Comparison of ENCODE assay signal across 16 cellular contexts in genomic region chr1:23910553-23911246, GRCh38. TPM values are rescaled to one million over a fixed set of nuclear protein-coding genes. Genes with fewer than 3 reads are reported as not detected.
DNase-seq lines count a peak whose midpoint lies in the region; ATAC-seq and TF ChIP-seq lines count a peak whose summit lies in the region.
"Had no signal": no experiment of that assay in that cellular context is flagged by ENCODE, and none has a peak within 500 bp of the region (broad histone marks: within the 10 kb centered on the region; RNA-seq: fewer than 3 reads in every experiment).

No MANE protein-coding gene starts in this region.

- peak; percentile 44 for ATAC-seq in memory B cell (ENCODE audit: low read depth)
- no peak for ATAC-seq in GM18511 (IDR thresholded peaks at IDR 0.05; ENCODE audit: unreplicated experiment)

- no peaks in the 10 kb centered on the region for H3K27me3 Mint-ChIP-seq in memory B cell

- peaks cover 21% of the 10 kb centered on the region for H3K36me3 Mint-ChIP-seq in memory B cell

- no peaks in the 10 kb centered on the region; the same call in 1 of the 2 replicates for H3K9me3 ChIP-seq in OCI-LY3 (ENCODE audit: insufficient read depth, low read length)
- no peaks in the 10 kb centered on the region for H3K9me3 ChIP-seq in breast epithelium
- H3K9me3 ChIP-seq: SJSA1 had no signal

- H3K36me3 ChIP-seq in OCI-LY3 (replicated peaks; ENCODE audit: low read depth, low read length), result peaks cover 20% of the 10 kb centered on the region
- H3K36me3 ChIP-seq in breast epithelium, result no peaks in the 10 kb centered on the region
- H3K36me3 ChIP-seq: SJSA1 had no signal

- H3K27me3 ChIP-seq in OCI-LY3 (ENCODE audit: low read depth, low read length) (no peaks in the 10 kb centered on the region), breast epithelium (no peaks in the 10 kb centered on the region)

- H3K4me3 ChIP-seq in GM12875 (ENCODE audit: low read depth, low read length), result peak overlapping the region; percentile 67
- H3K4me3 ChIP-seq in OCI-LY3 (ENCODE audit: low read length), result peak overlapping the region; percentile 88
- no peak overlapping the region for H3K4me3 ChIP-seq in breast epithelium
- H3K4me3 ChIP-seq: SJSA1, skin epidermis had no signal

- H3K4me1 ChIP-seq in OCI-LY3 (ENCODE audit: low read length), result peaks cover 91% of the 10 kb centered on the region
- H3K4me1 ChIP-seq in breast epithelium, result no peaks in the 10 kb centered on the region

- DNase-seq in GM20000 (ENCODE audit: low spot score) (peak; percentile 52), memory B cell (ENCODE audit: low spot score in 2 of 2) (peak in 1 of 2 donors; percentile 49), head of caudate nucleus (no peak), breast epithelium (ENCODE audit: low spot score in 2 of 2) (no peak), NCI-H748 (lab: John Stamatoyannopoulos, UW; ENCODE audit: unreplicated experiment) (no peak)
- DNase-seq: activated gamma-delta T cell, hypothalamus, NCI-H1417 treated with DMSO at 0.1 percent for 48 hours, NCI-H748 treated with DMSO at 0.1 percent for 48 hours, nucleus accumbens, trophoblast cell had no signal

- peak overlapping the region; percentile 87 for H3K4me2 ChIP-seq in OCI-LY3 (ENCODE audit: low read length)

- H3K4me3 Mint-ChIP-seq in memory B cell, result peak overlapping the region; percentile 92

- peaks cover 55% of the 10 kb centered on the region for H3K4me1 Mint-ChIP-seq in memory B cell

- peaks cover 82% of the 10 kb centered on the region for H3K79me2 ChIP-seq in OCI-LY3 (ENCODE audit: low read length)

- TF ChIP-seq CTCF in GM12875 (IDR thresholded peaks at IDR 0.05; ENCODE audit: borderline replicate concordance, insufficient read depth, low read depth, low read length) (no peak), GM20000 (IDR thresholded peaks at IDR 0.05; ENCODE audit: extremely low read depth, missing control alignments) (no peak), OCI-LY3 (IDR thresholded peaks at IDR 0.05; ENCODE audit: low read depth, low read length) (no peak), breast epithelium (IDR thresholded peaks at IDR 0.05) (no peak)

- H3K27ac ChIP-seq in OCI-LY3 (ENCODE audit: low read length) (peak overlapping the region; percentile 98), breast epithelium (no peak overlapping the region)
- H3K27ac ChIP-seq: SJSA1 had no signal

- H3K9me3 Mint-ChIP-seq in memory B cell, result no peaks in the 10 kb centered on the region

- H2AFZ ChIP-seq in OCI-LY3 (ENCODE audit: low read depth, low read length), result no peak overlapping the region

- no peak for TF ChIP-seq POLR2A in breast epithelium (IDR thresholded peaks at IDR 0.05)

- peak overlapping the region; percentile 95 for H3K27ac Mint-ChIP-seq in memory B cell

- peak overlapping the region; percentile 92 for H3K9ac ChIP-seq in OCI-LY3 (ENCODE audit: low read length)

- no peaks in the 10 kb centered on the region; the same call in 1 of the 2 replicates for H4K20me1 ChIP-seq in OCI-LY3 (ENCODE audit: insufficient read depth, low read length)

- intact Hi-C loops in head of caudate nucleus (cut with DNase I), result no loop called here
- intact Hi-C loops in breast epithelium (cut with DNase I; ENCODE audit: low total_unique reads), result no loop called here

RNA-seq across cellular contexts. Expression of gene CNR2, which starts 2.5 kb away (rescaled TPM):
- under 1 TPM in 1 of 3 donors, not detected in 2; under 0.01 TPM for total RNA-seq in breast epithelium

RNA-seq across cellular contexts. Expression of gene FUCA1, which starts 42.6 kb away (rescaled TPM):
- total RNA-seq in breast epithelium, result 10 to 100 TPM; 26.9 to 45.3 (median 44.2) TPM

RNA-seq across cellular contexts. Expression of gene PNRC2, which starts 48.9 kb away (rescaled TPM):
- total RNA-seq in breast epithelium, result 100 to 1,000 TPM; 126 to 163 (median 134) TPM

Comparison
In these comparisons a context has a peak if more than half of its experiments do, and no peak if none do; other contexts are left out.
1. H3K4me3 ChIP-seq: peak in GM12875 (single experiment) and OCI-LY3 (single experiment); none in breast epithelium (0 of 3).